Comparison of ENCODE assay signal across 7 cellular contexts in the genomic region with DNA sequence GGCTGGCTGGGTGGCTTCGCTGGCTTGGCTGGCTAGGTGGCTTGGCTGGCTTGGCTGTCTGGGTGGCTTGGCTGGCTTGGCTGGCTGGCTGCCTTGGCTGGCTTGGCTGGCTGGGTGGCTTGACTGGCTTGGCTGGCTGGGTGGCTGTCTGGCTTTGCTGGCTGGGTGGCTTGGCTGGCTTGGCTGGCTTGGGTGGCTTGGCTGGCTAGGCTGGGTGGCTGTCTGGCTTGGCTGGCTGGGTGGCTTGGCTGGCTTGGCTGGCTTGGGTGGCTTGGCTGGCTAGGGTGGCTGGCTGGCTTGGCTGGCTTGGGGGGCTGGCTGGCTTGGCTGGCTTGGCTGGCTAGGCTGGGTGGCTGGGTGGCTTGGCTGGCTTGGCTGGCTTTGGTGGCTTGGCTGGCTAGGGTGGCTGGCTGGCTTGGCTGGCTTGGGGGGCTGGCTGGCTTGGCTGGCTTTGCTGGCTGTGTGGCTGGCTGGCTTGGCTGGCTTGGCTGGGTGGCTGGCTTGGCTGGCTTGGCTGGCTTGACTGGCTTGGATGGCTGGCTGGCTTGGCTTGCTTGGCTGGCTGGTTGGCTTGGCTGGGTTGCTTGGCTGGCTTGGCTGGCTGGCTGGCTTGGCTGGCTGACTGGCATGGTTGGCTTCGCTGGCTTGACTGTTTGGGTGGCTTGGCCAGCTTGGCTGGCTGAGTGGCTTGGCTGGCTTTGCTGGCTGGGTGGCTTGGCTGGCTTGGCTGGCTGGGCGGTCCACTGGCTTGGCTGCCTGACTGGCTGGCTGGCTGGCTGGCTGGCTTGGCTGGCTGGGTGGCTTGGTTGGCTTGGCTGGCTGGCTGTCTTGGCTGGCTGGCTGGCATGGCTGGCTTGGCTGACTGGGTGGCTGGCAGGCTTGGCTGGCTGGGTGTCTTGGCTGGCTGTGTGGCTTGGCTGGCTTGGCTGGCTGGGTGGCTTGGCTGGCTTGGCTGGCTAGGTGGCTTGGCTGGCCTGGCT.
DNase-seq lines count a peak whose midpoint lies in the region; ATAC-seq and TF ChIP-seq lines count a peak whose summit lies in the region.
"Not testable (repeated sequence)": the region's sequence is repeated elsewhere in the genome, so short reads cannot be mapped to it uniquely, and the experiment has no call there.

No MANE protein-coding gene starts in this region.

- TF ChIP-seq POLR2A in esophagus muscularis mucosa (IDR thresholded peaks at IDR 0.05; ENCODE audit: low read depth); spleen (IDR thresholded peaks at IDR 0.05): not testable (repeated sequence)

- not testable (repeated sequence) for TF ChIP-seq EP300 in esophagus muscularis mucosa (IDR thresholded peaks at IDR 0.05)

- WGBS in esophagus muscularis mucosa = no CpG with 5 or more reads among the region's 3 CpGs
- 77% methylated on average over 2 of the region's 3 CpGs for WGBS in right cardiac atrium
- WGBS in spleen, 5 donors = 83 to 89% (median 86%) methylated on average over 1 to 2 of the region's 3 CpGs; no CpG with 5 or more reads in 1 of the 5 donors

- H3K36me3 ChIP-seq in esophagus muscularis mucosa, spleen: not testable (repeated sequence)

- H3K4me1 ChIP-seq in esophagus muscularis mucosa; right cardiac atrium (ENCODE audit: control insufficient read depth, insufficient read depth, low read length); spleen: not testable (repeated sequence)

- not testable (repeated sequence) for H3K27ac ChIP-seq in esophagus muscularis mucosa (replicated peaks in 1 of 4); right cardiac atrium (ENCODE audit: low read length); spleen

- not testable (repeated sequence) for H3K9me3 ChIP-seq in esophagus muscularis mucosa; right cardiac atrium (ENCODE audit: control insufficient read depth, low read length); spleen

- not testable (repeated sequence) for TF ChIP-seq CTCF in esophagus muscularis mucosa (IDR thresholded peaks at IDR 0.05); spleen (IDR thresholded peaks at IDR 0.05 in 8 of 11, conservative IDR thresholded peaks at IDR 0.05 in 3 of 11)

- DNase-seq in NCI-H226 (peak; percentile 0), esophagus muscularis mucosa (ENCODE audit: extremely low spot score) (peak; percentile 24), right cardiac atrium (peak; percentile 4 to 52 (median 36)), mesenteric fat pad (ENCODE audit: low spot score) (peak; percentile 84), spleen (peak; percentile 71)
- peak; percentile 61 for DNase-seq in activated CD8-positive, alpha-beta memory T cell treated with anti-CD3 and anti-CD28 coated beads for 24 hours
- DNase-seq in activated effector memory CD4-positive, alpha-beta T cell treated with anti-CD3 and anti-CD28 coated beads, Interleukin-2, amount 50 U/mL, for 16 hours = peak; percentile 63

- not testable (repeated sequence) for H3K27me3 ChIP-seq in esophagus muscularis mucosa; right cardiac atrium (ENCODE audit: control insufficient read depth, insufficient read depth); spleen (replicated peaks in 1 of 7)

- peak in 1 of 2 donors; percentile 7 for ATAC-seq in right cardiac atrium

- intact Hi-C loops in esophagus muscularis mucosa (cut with DNase I); right cardiac atrium (cut with DNase I); spleen (cut with DNase I; ENCODE audit: low total_unique reads): not testable (repeated sequence)

- not testable (repeated sequence) for H3K4me3 ChIP-seq in esophagus muscularis mucosa; right cardiac atrium (ENCODE audit: low read length); spleen

Comparison
In these comparisons a context has a peak if more than half of its experiments do, and no peak if none do; other contexts are left out.
1. DNase-seq: peak in every context shown above with its lines; median percentile 84 in mesenteric fat pad; 71 in spleen; 63 in activated effector memory CD4-positive, alpha-beta T cell treated with anti-CD3 and anti-CD28 coated beads, Interleukin-2, amount 50 U/mL, for 16 hours; 61 in activated CD8-positive, alpha-beta memory T cell treated with anti-CD3 and anti-CD28 coated beads for 24 hours; 36 in right cardiac atrium; 24 in esophagus muscularis mucosa; 0 in NCI-H226.